Comparison of ENCODE assay signal across 10 cellular contexts in genomic region chr14:75280448-75280830, GRCh38. TPM values are rescaled to one million over a fixed set of nuclear protein-coding genes. Genes with fewer than 3 reads are reported as not detected.
DNase-seq lines count a peak whose midpoint lies in the region; ATAC-seq and TF ChIP-seq lines count a peak whose summit lies in the region.
"Had no signal": no experiment of that assay in that cellular context is flagged by ENCODE, and none has a peak within 500 bp of the region (broad histone marks: within the 10 kb centered on the region; RNA-seq: fewer than 3 reads in every experiment).

No MANE protein-coding gene starts in this region.

- in situ Hi-C loops in astrocyte of the cerebellum (cut with HindIII; ENCODE audit: low sequenced_read_pairs), result no loop called here

- H3K9ac ChIP-seq in skeletal muscle tissue (ENCODE audit: low read depth in 1 of 3, low read length in 3 of 3), result peak overlapping the region; percentile 69 to 97 (median 94)

- ATAC-seq in GM18517 (IDR thresholded peaks at IDR 0.05; ENCODE audit: unreplicated experiment), result no peak
- no peak for ATAC-seq in HG03457 (IDR thresholded peaks at IDR 0.05; ENCODE audit: unreplicated experiment)
- ATAC-seq: activated CD4-positive, CD25-positive, alpha-beta regulatory T cell treated with anti-CD3 and anti-CD28 coated beads, Interleukin-2, amount 50 U/mL, for 24 hours had no signal

- DNase-seq in HL-60 (ENCODE audit: low read depth in 1 of 2, low spot score in 1 of 2) (no peak), astrocyte of the cerebellum (ENCODE audit: low read depth) (no peak), iris pigment epithelial cell (ENCODE audit: low read depth) (peak; percentile 17), H4 (ENCODE audit: low spot score) (no peak), NCI-H345 (lab: John Stamatoyannopoulos, UW) (no peak)
- DNase-seq: Kasumi-1 had no signal

- H3K27me3 ChIP-seq in HL-60 (ENCODE audit: insufficient read depth, poor library complexity, severe bottlenecking) (no peaks in the 10 kb centered on the region), skeletal muscle tissue (ENCODE audit: control insufficient read depth in 3 of 3, insufficient read depth in 3 of 3, low read length in 3 of 3) (no peaks in the 10 kb centered on the region)

- no peak for TF ChIP-seq CTCF in HL-60 (IDR thresholded peaks at IDR 0.05; ENCODE audit: insufficient read depth, low read length)
- no peak for TF ChIP-seq CTCF in astrocyte of the cerebellum (IDR thresholded peaks at IDR 0.05; ENCODE audit: low read depth, low read length, missing control alignments)

- peaks cover 33 to 47% (median 44%) of the 10 kb centered on the region in 3 donors for H3K4me1 ChIP-seq in skeletal muscle tissue (ENCODE audit: control insufficient read depth in 3 of 3, insufficient read depth in 3 of 3, low read length in 3 of 3)

- peak overlapping the region; percentile 62 for H3K4me3 ChIP-seq in HL-60 (replicated peaks; ENCODE audit: insufficient read depth, low read length)
- H3K4me3 ChIP-seq in astrocyte of the cerebellum (ENCODE audit: low read depth, low read length), result peak overlapping the region; percentile 97
- H3K4me3 ChIP-seq in skeletal muscle tissue (ENCODE audit: low read length in 3 of 3), result peak overlapping the region; percentile 85 to 99 (median 95)

- no peak overlapping the region for H3K27ac ChIP-seq in HL-60 (replicated peaks)
- peak overlapping the region; percentile 100 for H3K27ac ChIP-seq in skeletal muscle tissue (ENCODE audit: low read depth, low read length)

- peaks cover 18 to 25% (median 22%) of the 10 kb centered on the region in 3 donors for H3K36me3 ChIP-seq in skeletal muscle tissue (ENCODE audit: control insufficient read depth in 3 of 3, insufficient read depth in 3 of 3, low read length in 3 of 3)

- no peaks in the 10 kb centered on the region for H3K9me3 ChIP-seq in skeletal muscle tissue (ENCODE audit: control insufficient read depth in 3 of 3, low read length in 3 of 3)

RNA-seq across cellular contexts. Expression of gene FOS, which starts 1.8 kb away (rescaled TPM):
- 134 TPM for total RNA-seq in skeletal muscle tissue
- total RNA-seq in H4 (2014; rRNA removed; shearing (Covaris generic)), result 21.5 and 22.0 TPM in 2 replicates
